ENCODE assay signal across 34 cellular contexts in genomic region chr14:56367416-56367815, GRCh38.
"Had no signal": no experiment of that assay in that cellular context is flagged by ENCODE, and none has a peak within 500 bp of the region (broad histone marks: within the 10 kb centered on the region; RNA-seq: fewer than 3 reads in every experiment).

No MANE protein-coding gene starts in this region.

- H3K4me2 ChIP-seq: KMS-11 had no signal

- H3K36me3 ChIP-seq: MG63 had no signal

- H3K9me3 ChIP-seq: MG63 had no signal

- H3K27me3 ChIP-seq: MG63 had no signal

- H3K9ac ChIP-seq: KMS-11 had no signal

- DNase-seq: Karpas-422, Kasumi-1, MG63, MM.1S, MV-4-11, NCI-H1048, NCI-H1092, NCI-H1092 treated with DMSO at 0.1 percent for 48 hours, NCI-H1105, NCI-H1105 treated with DMSO at 0.1 percent for 48 hours, NCI-H1417, NCI-H1417 treated with DMSO at 0.1 percent for 48 hours, NCI-H1436, NCI-H1436 treated with DMSO at 0.1 percent for 48 hours, NCI-H146, NCI-H1694, NCI-H1694 treated with DMSO at 0.1 percent for 48 hours, NCI-H187, NCI-H187 treated with DMSO at 0.1 percent for 48 hours, NCI-H1930, NCI-H2029, NCI-H2029 treated with DMSO at 0.1 percent for 48 hours, NCI-H2081, NCI-H2081 treated with DMSO at 0.1 percent for 48 hours, NCI-H2107, NCI-H2171, NCI-H2171 treated with DMSO at 0.1 percent for 48 hours, NCI-H2227 treated with DMSO at 0.1 percent for 48 hours, NCI-H226, NCI-H345, NCI-H446, NCI-H446 treated with DMSO at 0.1 percent for 48 hours, NCI-H510A had no signal

- H3K27ac ChIP-seq: KMS-11 had no signal

- H3K4me3 ChIP-seq: MG63 had no signal
